ENCODE assay signal across 9 cellular contexts in genomic region chr1:224592636-224593579, GRCh38. TPM values are rescaled to one million over a fixed set of nuclear protein-coding genes. Genes with fewer than 3 reads are reported as not detected.
DNase-seq lines count a peak whose midpoint lies in the region; ATAC-seq and TF ChIP-seq lines count a peak whose summit lies in the region.
"Had no signal": no experiment of that assay in that cellular context is flagged by ENCODE, and none has a peak within 500 bp of the region (broad histone marks: within the 10 kb centered on the region; RNA-seq: fewer than 3 reads in every experiment).

No MANE protein-coding gene starts in this region.

- no peak for ATAC-seq in activated CD8-positive, alpha-beta memory T cell treated with anti-CD3 and anti-CD28 coated beads, Interleukin-2, amount 10 ng/mL, durations not matched to agents 7 days and 5 days
- no peak for ATAC-seq in GM18868 (IDR thresholded peaks at IDR 0.05; ENCODE audit: unreplicated experiment)

- H3K27ac Mint-ChIP-seq in activated CD8-positive, alpha-beta memory T cell treated with anti-CD3 and anti-CD28 coated beads, Interleukin-2, amount 10 ng/mL, durations not matched to agents 7 days and 5 days, result peak overlapping the region; percentile 17
- H3K27ac Mint-ChIP-seq in dendritic cell treated with granulocyte-macrophage colony-stimulating factor and Interleukin-4, amounts not matched to agents 40 ng/mL and 50 ng/mL, for 4 days, result peak overlapping the region; percentile 65
- H3K27ac Mint-ChIP-seq in nephron progenitor cell, result no peak overlapping the region
- H3K27ac Mint-ChIP-seq: activated T-cell treated with anti-CD3 and anti-CD28 coated beads, Interleukin-2, amount 50 U/mL, for 24 hours had no signal

- no peak for DNase-seq in activated CD8-positive, alpha-beta memory T cell treated with anti-CD3 and anti-CD28 coated beads, Interleukin-2, amount 10 ng/mL, durations not matched to agents 7 days and 5 days
- DNase-seq in activated CD8-positive, alpha-beta memory T cell treated with anti-CD3 and anti-CD28 coated beads, Interleukin-2, amount 50 U/mL, for 48 hours, result no peak
- DNase-seq in NCI-H226, result peak; percentile 79
- no peak for DNase-seq in transverse colon
- no peak for DNase-seq in nephron progenitor cell
- DNase-seq in activated CD4-positive, alpha-beta T cell treated with anti-CD3 and anti-CD28 coated beads, Interleukin-2, amount 50 U/mL, for 48 hours, result no peak
- DNase-seq: activated T-cell treated with anti-CD3 and anti-CD28 coated beads, Interleukin-2, amount 50 U/mL, for 24 hours had no signal

- TF ChIP-seq EP300 in transverse colon (IDR thresholded peaks at IDR 0.05; ENCODE audit: low read depth), result no peak

- in situ Hi-C loops in transverse colon (cut with MboI; ENCODE audit: low pct_ligation_motif_present in 1 of 4, low pct_unique_long_range_greater_than_20kb in 1 of 4, low sequenced_read_pairs in 3 of 4), result no loop called here

- H3K27me3 Mint-ChIP-seq in activated CD8-positive, alpha-beta memory T cell treated with anti-CD3 and anti-CD28 coated beads, Interleukin-2, amount 10 ng/mL, durations not matched to agents 7 days and 5 days, result peaks cover 7% of the 10 kb centered on the region
- peaks cover 5% of the 10 kb centered on the region for H3K27me3 Mint-ChIP-seq in dendritic cell treated with granulocyte-macrophage colony-stimulating factor and Interleukin-4, amounts not matched to agents 40 ng/mL and 50 ng/mL, for 4 days
- H3K27me3 Mint-ChIP-seq in nephron progenitor cell (ENCODE audit: low read depth, poor library complexity), result peaks cover 6% of the 10 kb centered on the region
- H3K27me3 Mint-ChIP-seq: activated T-cell treated with anti-CD3 and anti-CD28 coated beads, Interleukin-2, amount 50 U/mL, for 24 hours had no signal

- TF ChIP-seq POLR2A in transverse colon (IDR thresholded peaks at IDR 0.05), result no peak

- H3K27me3 ChIP-seq in transverse colon, result no peaks in the 10 kb centered on the region

- H3K4me1 Mint-ChIP-seq in activated CD8-positive, alpha-beta memory T cell treated with anti-CD3 and anti-CD28 coated beads, Interleukin-2, amount 10 ng/mL, durations not matched to agents 7 days and 5 days, result peaks cover 14% of the 10 kb centered on the region
- peaks cover 28% of the 10 kb centered on the region for H3K4me1 Mint-ChIP-seq in dendritic cell treated with granulocyte-macrophage colony-stimulating factor and Interleukin-4, amounts not matched to agents 40 ng/mL and 50 ng/mL, for 4 days (ENCODE audit: low read depth)
- no peaks in the 10 kb centered on the region for H3K4me1 Mint-ChIP-seq in nephron progenitor cell

- H3K36me3 Mint-ChIP-seq in activated CD8-positive, alpha-beta memory T cell treated with anti-CD3 and anti-CD28 coated beads, Interleukin-2, amount 10 ng/mL, durations not matched to agents 7 days and 5 days, result no peaks in the 10 kb centered on the region
- no peaks in the 10 kb centered on the region for H3K36me3 Mint-ChIP-seq in dendritic cell treated with granulocyte-macrophage colony-stimulating factor and Interleukin-4, amounts not matched to agents 40 ng/mL and 50 ng/mL, for 4 days (ENCODE audit: low read depth)
- peaks cover 12% of the 10 kb centered on the region for H3K36me3 Mint-ChIP-seq in nephron progenitor cell (ENCODE audit: low read depth)

- H3K36me3 ChIP-seq in transverse colon, result no peaks in the 10 kb centered on the region

- H3K27ac ChIP-seq in transverse colon, result no peak overlapping the region

- intact Hi-C loops in dendritic cell treated with granulocyte-macrophage colony-stimulating factor and Interleukin-4, amounts not matched to agents 40 ng/mL and 50 ng/mL, for 4 days (cut with micrococcal nuclease), result no loop called here
- intact Hi-C loops in transverse colon (cut with DNase I; ENCODE audit: low total_unique reads), result no loop called here

- no peak overlapping the region for H3K4me3 Mint-ChIP-seq in activated CD8-positive, alpha-beta memory T cell treated with anti-CD3 and anti-CD28 coated beads, Interleukin-2, amount 10 ng/mL, durations not matched to agents 7 days and 5 days
- no peak overlapping the region for H3K4me3 Mint-ChIP-seq in dendritic cell treated with granulocyte-macrophage colony-stimulating factor and Interleukin-4, amounts not matched to agents 40 ng/mL and 50 ng/mL, for 4 days
- H3K4me3 Mint-ChIP-seq in nephron progenitor cell, result no peak overlapping the region
- H3K4me3 Mint-ChIP-seq: activated T-cell treated with anti-CD3 and anti-CD28 coated beads, Interleukin-2, amount 50 U/mL, for 24 hours had no signal

- no peak overlapping the region for H3K4me3 ChIP-seq in transverse colon

- H3K9me3 Mint-ChIP-seq in activated CD8-positive, alpha-beta memory T cell treated with anti-CD3 and anti-CD28 coated beads, Interleukin-2, amount 10 ng/mL, durations not matched to agents 7 days and 5 days (ENCODE audit: low read depth), result no peaks in the 10 kb centered on the region
- H3K9me3 Mint-ChIP-seq in dendritic cell treated with granulocyte-macrophage colony-stimulating factor and Interleukin-4, amounts not matched to agents 40 ng/mL and 50 ng/mL, for 4 days, result no peaks in the 10 kb centered on the region
- peaks cover 4% of the 10 kb centered on the region for H3K9me3 Mint-ChIP-seq in nephron progenitor cell
- H3K9me3 Mint-ChIP-seq: activated T-cell treated with anti-CD3 and anti-CD28 coated beads, Interleukin-2, amount 50 U/mL, for 24 hours had no signal

- no peaks in the 10 kb centered on the region for H3K9me3 ChIP-seq in transverse colon

- WGBS in transverse colon (ENCODE audit: low coverage in 1 of 2), 2 donors, result 53 to 60% methylated on average over 1 to 6 of the region's 6 CpGs

- no peaks in the 10 kb centered on the region for H3K4me1 ChIP-seq in transverse colon

- TF ChIP-seq CTCF in transverse colon (IDR thresholded peaks at IDR 0.05) (no peak), nephron progenitor cell (IDR thresholded peaks at IDR 0.05) (no peak)

- CTCF ChIA-PET in activated CD8-positive, alpha-beta memory T cell treated with anti-CD3 and anti-CD28 coated beads, Interleukin-2, amount 10 ng/mL, durations not matched to agents 7 days and 5 days (lab: Charles Lee), result interaction anchor here (0.7 to 1.2 kb wide), 2 partner anchors 12 to 24 kb away, joined by 3 read pairs; no protein-coding TSS in a partner anchor

RNA-seq across cellular contexts. Expression of gene CNIH3, which starts 23.2 kb away (rescaled TPM):
- total RNA-seq in activated CD8-positive, alpha-beta memory T cell treated with anti-CD3 and anti-CD28 coated beads, Interleukin-2, amount 10 ng/mL, durations not matched to agents 7 days and 5 days, result 1 to 10 TPM; 1.1 to 3.6 TPM
- total RNA-seq in transverse colon, result 1 to 10 TPM in 1 of 4 donors, under 1 TPM in 1, not detected in 2; 0.68 to 1.1 TPM
